Comparison of ENCODE assay signal across 1 cellular context in genomic region chr6:70551566-70551965, GRCh38.
TF ChIP-seq lines count a peak whose summit lies in the region.

No MANE protein-coding gene starts in this region.

TF ChIP-seq in K562, 482 proteins besides CTCF, POLR2A, EP300 and RAD21 (continued from another document):
- TF ChIP-seq MXD1 (CRISPR knock-in tag; IDR thresholded peaks at IDR 0.05; ENCODE audit: borderline replicate concordance, poor library complexity, severe bottlenecking) = no peak
